Comparison of ENCODE assay signal across 9 cellular contexts in the genomic region with DNA sequence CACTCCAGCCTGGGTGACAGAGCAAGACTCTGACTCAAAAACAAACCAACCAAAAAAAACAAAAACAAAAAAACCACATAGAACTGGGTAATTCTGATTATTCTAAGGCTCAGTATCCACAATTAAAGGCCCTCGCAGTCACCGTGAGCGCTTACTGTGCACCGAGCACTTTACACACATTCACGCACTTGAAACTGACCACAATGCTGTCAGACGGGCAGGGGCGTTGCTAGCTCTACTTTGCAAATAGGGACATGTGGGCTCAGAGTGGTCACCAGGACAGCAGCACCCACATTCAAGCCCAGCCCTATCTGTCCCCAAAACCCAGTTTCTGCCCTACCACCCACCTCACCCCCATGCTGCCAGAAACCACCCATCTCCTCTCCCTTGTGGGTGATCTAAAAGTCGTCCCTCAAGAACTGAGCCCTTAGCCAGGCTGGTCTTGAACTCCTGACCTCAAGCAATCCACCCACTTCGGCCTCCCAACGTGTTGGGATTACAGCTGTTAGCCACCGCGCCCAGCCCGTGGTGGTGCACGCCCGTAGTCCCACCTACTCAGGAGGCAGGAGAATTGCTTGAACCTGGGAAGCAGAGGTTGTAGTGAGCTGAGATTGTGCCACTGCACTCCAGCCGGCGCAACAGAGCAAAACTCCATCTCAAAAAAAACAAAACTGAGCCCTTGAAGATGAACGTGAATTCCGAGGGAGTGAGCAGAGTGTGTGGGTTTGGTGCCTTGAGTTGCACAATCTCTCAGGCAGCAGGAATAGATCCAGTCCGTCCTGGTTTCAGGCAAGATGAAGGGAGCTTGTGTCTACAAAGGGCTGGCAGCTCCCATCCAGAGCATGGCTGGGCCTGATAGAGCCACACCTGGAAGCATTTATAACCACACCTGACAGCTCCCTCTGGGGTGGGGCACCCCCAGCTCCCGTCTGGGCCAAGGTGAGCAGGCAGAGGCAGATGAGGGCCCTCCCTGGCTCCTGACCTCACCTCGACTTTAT. TPM values are rescaled to one million over a fixed set of nuclear protein-coding genes. Genes with fewer than 3 reads are reported as not detected.
DNase-seq lines count a peak whose midpoint lies in the region; ATAC-seq and TF ChIP-seq lines count a peak whose summit lies in the region.
"Had no signal": no experiment of that assay in that cellular context is flagged by ENCODE, and none has a peak within 500 bp of the region (broad histone marks: within the 10 kb centered on the region; RNA-seq: fewer than 3 reads in every experiment).

No MANE protein-coding gene starts in this region.

- no peak for TF ChIP-seq RAD21 in SK-N-SH (IDR thresholded peaks at IDR 0.05; ENCODE audit: low read length)

- no peak overlapping the region for H3K4me2 ChIP-seq in SK-N-SH

- no peaks in the 10 kb centered on the region for H3K9me3 Mint-ChIP-seq in progenitor cell of endocrine pancreas (ENCODE audit: low read depth)

- peaks cover 33% of the 10 kb centered on the region for H3K4me1 ChIP-seq in Panc1 (ENCODE audit: control insufficient read depth, insufficient read depth, low read length)
- H3K4me1 ChIP-seq in SK-N-SH (ENCODE audit: control insufficient read depth in 1 of 2, insufficient read depth in 2 of 2, low read depth in 1 of 2, low read length in 1 of 2), result peaks cover 14 to 29% of the 10 kb centered on the region in 2 experiments; a peak in 3 of 4 replicates

- H3K9me3 ChIP-seq in Panc1 (ENCODE audit: control insufficient read depth, insufficient read depth, low read depth, low read length) (no peaks in the 10 kb centered on the region), SK-N-SH (no peaks in the 10 kb centered on the region)

- H3K9ac ChIP-seq in SK-N-SH, result no peak overlapping the region

- CTCF ChIA-PET in Panc1 (lab: Charles Lee), result no interaction called here
- CTCF ChIA-PET in SK-N-SH (lab: Yijun Ruan, JAX), result interaction anchor here (0.8 to 31.3 kb wide), 3 partner anchors 8 to 121 kb away, joined by 3 to 774 read pairs (median 88); no protein-coding TSS in a partner anchor

- H3K4me1 Mint-ChIP-seq in progenitor cell of endocrine pancreas (ENCODE audit: low read depth), result peaks cover 12% of the 10 kb centered on the region

- peaks cover 29% of the 10 kb centered on the region for H3F3A ChIP-seq in SK-N-SH (replicated peaks; ENCODE audit: insufficient read depth)

- H3K27me3 ChIP-seq in Panc1 (ENCODE audit: control insufficient read depth, insufficient read depth, low read length), result no peaks in the 10 kb centered on the region
- H3K27me3 ChIP-seq in SK-N-SH (ENCODE audit: insufficient read depth), result no peaks in the 10 kb centered on the region

- H3K4me3 ChIP-seq in Panc1 (ENCODE audit: low read depth in 2 of 2, low read length in 2 of 2), result no peak overlapping the region
- H3K4me3 ChIP-seq in fibroblast of villous mesenchyme (ENCODE audit: low read depth, low read length), result no peak overlapping the region
- H3K4me3 ChIP-seq in SK-N-SH (ENCODE audit: low read depth in 2 of 2, low read length in 1 of 2), result no peak overlapping the region

- TF ChIP-seq EP300 in SK-N-SH (IDR thresholded peaks at IDR 0.05; ENCODE audit: borderline replicate concordance in 1 of 2, low read depth in 1 of 2, low read length in 1 of 2), result no peak

- no peak overlapping the region for H3K4me3 Mint-ChIP-seq in progenitor cell of endocrine pancreas (ENCODE audit: low read depth)

- H4K20me1 ChIP-seq in SK-N-SH (ENCODE audit: insufficient read depth), result no peaks in the 10 kb centered on the region

- peak; percentile 69 for DNase-seq in COLO668 (lab: John Stamatoyannopoulos, UW; ENCODE audit: unreplicated experiment)
- DNase-seq in Panc1 (ENCODE audit: low read depth, low spot score), result no peak
- peak; percentile 92 for DNase-seq in fibroblast of villous mesenchyme (ENCODE audit: low read depth)
- no peak for DNase-seq in progenitor cell of endocrine pancreas (ENCODE audit: low spot score, unreplicated experiment)
- no peak for DNase-seq in SK-N-SH
- DNase-seq: stimulated activated CD4-positive, alpha-beta T cell treated with anti-CD3 and anti-CD28 coated beads, Interleukin-2, amount 100 ng/mL, for 48 hours had no signal

- no peaks in the 10 kb centered on the region for H3K79me2 ChIP-seq in SK-N-SH (ENCODE audit: insufficient read depth)

- intact Hi-C loops in Panc1 (cut with micrococcal nuclease; ENCODE audit: unreplicated experiment), result no loop called here

- no peak for ATAC-seq in Panc1
- ATAC-seq in GM18870 (IDR thresholded peaks at IDR 0.05; ENCODE audit: unreplicated experiment), result no peak
- no peak for ATAC-seq in HG03565 (IDR thresholded peaks at IDR 0.05; ENCODE audit: unreplicated experiment)
- ATAC-seq in HG03442 (IDR thresholded peaks at IDR 0.05; ENCODE audit: unreplicated experiment), result no peak

- H3K36me3 ChIP-seq in Panc1 (ENCODE audit: control insufficient read depth, insufficient read depth, low read length), result no peaks in the 10 kb centered on the region
- no peaks in the 10 kb centered on the region for H3K36me3 ChIP-seq in SK-N-SH (replicated peaks in 1 of 2; ENCODE audit: control insufficient read depth in 1 of 2, insufficient read depth in 2 of 2, low read length in 1 of 2)

- BruUV-seq in Panc1 (replicated peaks; lab: Mats Ljungman, UMichigan), result no TSS peak

- WGBS in SK-N-SH (ENCODE audit: low lambda C conversion rate), result 82% methylated on average over 21 of the region's 22 CpGs

- H3K27ac ChIP-seq in Panc1 (ENCODE audit: low read length), result peak overlapping the region; percentile 11; the same call in 1 of the 2 replicates
- no peak overlapping the region for H3K27ac ChIP-seq in SK-N-SH (ENCODE audit: low read depth in 2 of 2, low read length in 1 of 2)

- in situ Hi-C loops in Panc1 (cut with HindIII; ENCODE audit: low pct_unique_long_range_greater_than_20kb, low sequenced_read_pairs), result no loop called here

- no peaks in the 10 kb centered on the region for H3K9me2 ChIP-seq in SK-N-SH

- no peaks in the 10 kb centered on the region for H3K36me3 Mint-ChIP-seq in progenitor cell of endocrine pancreas (ENCODE audit: insufficient read depth)

- no peak overlapping the region for H2AFZ ChIP-seq in SK-N-SH (ENCODE audit: low read depth)

- H3K27me3 Mint-ChIP-seq in progenitor cell of endocrine pancreas, result peaks cover 4% of the 10 kb centered on the region

- peak overlapping the region; percentile 81 for H3K27ac Mint-ChIP-seq in progenitor cell of endocrine pancreas

- no peak for TF ChIP-seq CTCF in Panc1 (IDR thresholded peaks at IDR 0.05)
- no peak for TF ChIP-seq CTCF in fibroblast of villous mesenchyme (IDR thresholded peaks at IDR 0.05; ENCODE audit: insufficient read depth, low read depth, low read length)
- no peak for TF ChIP-seq CTCF in progenitor cell of endocrine pancreas (IDR thresholded peaks at IDR 0.05; ENCODE audit: unreplicated experiment)
- no peak for TF ChIP-seq CTCF in SK-N-SH (IDR thresholded peaks at IDR 0.05)

- POLR2A ChIA-PET in Panc1 (lab: Charles Lee) (interaction anchor here (0.5 to 0.7 kb wide), 3 partner anchors 8 to 1796 kb away, joined by 4 to 12 read pairs (median 11); no protein-coding TSS in a partner anchor), SK-N-SH (lab: Yijun Ruan, JAX) (no interaction called here)

TF ChIP-seq in SK-N-SH, 30 proteins besides CTCF, POLR2A, EP300 and RAD21:
- TF ChIP-seq FOXM1 (IDR thresholded peaks at IDR 0.05; ENCODE audit: low read depth), result no peak
- no peak for TF ChIP-seq NRF1 (IDR thresholded peaks at IDR 0.05; ENCODE audit: low read depth, low read length)
- no peak for TF ChIP-seq SIN3A (IDR thresholded peaks at IDR 0.05; ENCODE audit: borderline replicate concordance, low read depth, low read length)
- TF ChIP-seq FOSL2 (IDR thresholded peaks at IDR 0.05; ENCODE audit: borderline replicate concordance, low read depth), result no peak
- no peak for TF ChIP-seq MXI1 (IDR thresholded peaks at IDR 0.05; ENCODE audit: low read depth, low read length)
- TF ChIP-seq RCOR1 (IDR thresholded peaks at IDR 0.05; ENCODE audit: low read length), result no peak
- TF ChIP-seq FOXJ3 (CRISPR knock-in tag; IDR thresholded peaks at IDR 0.05), result no peak
- no peak for TF ChIP-seq TCF12 (IDR thresholded peaks at IDR 0.05)
- no peak for TF ChIP-seq YY1 (IDR thresholded peaks at IDR 0.05; ENCODE audit: low read depth)
- TF ChIP-seq, protein P1, sequence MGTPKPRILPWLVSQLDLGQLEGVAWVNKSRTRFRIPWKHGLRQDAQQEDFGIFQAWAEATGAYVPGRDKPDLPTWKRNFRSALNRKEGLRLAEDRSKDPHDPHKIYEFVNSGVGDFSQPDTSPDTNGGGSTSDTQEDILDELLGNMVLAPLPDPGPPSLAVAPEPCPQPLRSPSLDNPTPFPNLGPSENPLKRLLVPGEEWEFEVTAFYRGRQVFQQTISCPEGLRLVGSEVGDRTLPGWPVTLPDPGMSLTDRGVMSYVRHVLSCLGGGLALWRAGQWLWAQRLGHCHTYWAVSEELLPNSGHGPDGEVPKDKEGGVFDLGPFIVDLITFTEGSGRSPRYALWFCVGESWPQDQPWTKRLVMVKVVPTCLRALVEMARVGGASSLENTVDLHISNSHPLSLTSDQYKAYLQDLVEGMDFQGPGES (IDR thresholded peaks at IDR 0.05; ENCODE audit: low read depth, low read length), result no peak
- TF ChIP-seq, protein P2, sequence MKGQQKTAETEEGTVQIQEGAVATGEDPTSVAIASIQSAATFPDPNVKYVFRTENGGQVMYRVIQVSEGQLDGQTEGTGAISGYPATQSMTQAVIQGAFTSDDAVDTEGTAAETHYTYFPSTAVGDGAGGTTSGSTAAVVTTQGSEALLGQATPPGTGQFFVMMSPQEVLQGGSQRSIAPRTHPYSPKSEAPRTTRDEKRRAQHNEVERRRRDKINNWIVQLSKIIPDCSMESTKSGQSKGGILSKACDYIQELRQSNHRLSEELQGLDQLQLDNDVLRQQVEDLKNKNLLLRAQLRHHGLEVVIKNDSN (IDR thresholded peaks at IDR 0.05; ENCODE audit: borderline replicate concordance, low read depth), result no peak

RNA-seq across cellular contexts. Expression of a gene that starts 5.4 kb away (rescaled TPM):
- total RNA-seq in Panc1 (2021; ENCODE audit: unreplicated experiment) (422 TPM), fibroblast of villous mesenchyme (77.7 and 130 TPM in 2 replicates), progenitor cell of endocrine pancreas (111 and 118 TPM in 2 replicates)
- 1,072 TPM for polyA plus RNA-seq in Panc1 (2012; ENCODE audit: insufficient read length)
- polyA plus RNA-seq in SK-N-SH (2012; rRNA removed), result 439 and 824 TPM in 2 replicates
- 324 and 487 TPM in 2 replicates for polyA plus RNA-seq in SK-N-SH (2012; cell fraction: cytosol; rRNA removed)
- 369 and 776 TPM in 2 replicates for polyA plus RNA-seq in SK-N-SH (2012; cell fraction: nucleus; rRNA removed)

Comparison
In these comparisons a context has a peak if more than half of its experiments do, and no peak if none do; other contexts are left out.
1. DNase-seq: peak in COLO668 (single experiment) and fibroblast of villous mesenchyme (single experiment); none in Panc1 (single experiment), progenitor cell of endocrine pancreas (single experiment) and SK-N-SH (single experiment).